In genomic region chr1:14160766-14161165, GRCh38 we compare ENCODE assay signal across 29 cellular contexts.
"Had no signal": no experiment of that assay in that cellular context is flagged by ENCODE, and none has a peak within 500 bp of the region (broad histone marks: within the 10 kb centered on the region; RNA-seq: fewer than 3 reads in every experiment).

No MANE protein-coding gene starts in this region.

- H3K27ac Mint-ChIP-seq: immature natural killer cell; mesothelial cell of epicardium; naive B cell; natural killer cell; nephron progenitor cell; neural progenitor cell; progenitor cell of endocrine pancreas; stimulated activated naive B cell treated with anti-CD40 and anti-IgM and Interleukin-4, amounts not matched to agents 10 μg/mL and 1 μg/mL and 100 μg/mL, for 72 hours had no signal

- H3K9ac ChIP-seq: neural progenitor cell had no signal

- H3K4me3 ChIP-seq: left ventricle myocardium inferior, lung, neural progenitor cell, ovary, right atrium auricular region, right lobe of liver, skin epidermis, stomach, testis, thyroid gland, transverse colon, upper lobe of right lung had no signal

- H3K27ac ChIP-seq: left ventricle myocardium inferior, neural progenitor cell, neutrophil, ovary, right atrium auricular region, right lobe of liver, skin epidermis, stomach, testis, thyroid gland, transverse colon, upper lobe of right lung had no signal

- H3K4me1 Mint-ChIP-seq: immature natural killer cell; mesothelial cell of epicardium; naive B cell; natural killer cell; nephron progenitor cell; stimulated activated naive B cell treated with anti-CD40 and anti-IgM and Interleukin-4, amounts not matched to agents 10 μg/mL and 1 μg/mL and 100 μg/mL, for 72 hours had no signal

- H3K36me3 ChIP-seq: left ventricle myocardium inferior, neural progenitor cell, neutrophil, ovary, right atrium auricular region, right lobe of liver, stomach, thyroid gland, transverse colon, upper lobe of right lung had no signal

- H3K9me3 ChIP-seq: neutrophil, ovary, right lobe of liver, testis, thyroid gland had no signal

- H3K4me1 ChIP-seq: left ventricle myocardium inferior, neural progenitor cell, right atrium auricular region, right lobe of liver, stomach, testis, thyroid gland, transverse colon had no signal

- ATAC-seq: natural killer cell; right lobe of liver; stimulated activated naive B cell treated with anti-CD40 and anti-IgM and Interleukin-4, amounts not matched to agents 10 μg/mL and 1 μg/mL and 100 μg/mL, for 72 hours; stimulated activated naive CD8-positive, alpha-beta T cell treated with anti-CD3 and anti-CD28 coated beads, Interleukin-15, Interleukin-2, amounts not matched to agents 100 U/mL and 50 U/mL, for 24 hours; upper lobe of right lung had no signal

- H2AFZ ChIP-seq: neural progenitor cell had no signal

- H3K27me3 ChIP-seq: neural progenitor cell, neutrophil, ovary, right atrium auricular region, right lobe of liver, stomach, testis, thyroid gland, transverse colon, upper lobe of right lung had no signal

- H3K4me2 ChIP-seq: neural progenitor cell had no signal

- DNase-seq: hypothalamus; immature natural killer cell; islet precursor cell; left ventricle myocardium inferior; mesendoderm; naive B cell; natural killer cell; nephron progenitor cell; ovary; right lobe of liver; stimulated activated CD4-positive, alpha-beta T cell treated with anti-CD3 and anti-CD28 coated beads, Interleukin-12 subunit alpha, Interleukin-12 subunit beta, amount 100 ng/mL, for 4 hours; stimulated activated CD4-positive, alpha-beta T cell treated with anti-CD3 and anti-CD28 coated beads, Interleukin-15, amount 100 ng/mL, for 24 hours; stimulated activated CD4-positive, alpha-beta T cell treated with anti-CD3 and anti-CD28 coated beads, Interleukin-2, amount 100 ng/mL, for 24 hours; stimulated activated CD4-positive, alpha-beta T cell treated with anti-CD3 and anti-CD28 coated beads, Interleukin-4, amount 100 ng/mL, for 1 hour; stimulated activated naive B cell treated with anti-CD40 and anti-IgM and Interleukin-4, amounts not matched to agents 10 μg/mL and 1 μg/mL and 100 μg/mL, for 72 hours; stimulated activated naive CD8-positive, alpha-beta T cell treated with anti-CD3 and anti-CD28 coated beads, Interleukin-15, Interleukin-2, amounts not matched to agents 100 U/mL and 50 U/mL, for 24 hours; stomach; testis; thyroid gland; transverse colon; upper lobe of right lung had no signal

- H3K4me3 Mint-ChIP-seq: immature natural killer cell; mesothelial cell of epicardium; naive B cell; natural killer cell; nephron progenitor cell; neural progenitor cell; stimulated activated naive B cell treated with anti-CD40 and anti-IgM and Interleukin-4, amounts not matched to agents 10 μg/mL and 1 μg/mL and 100 μg/mL, for 72 hours had no signal

- H3K36me3 Mint-ChIP-seq: mesothelial cell of epicardium; neural progenitor cell; stimulated activated naive B cell treated with anti-CD40 and anti-IgM and Interleukin-4, amounts not matched to agents 10 μg/mL and 1 μg/mL and 100 μg/mL, for 72 hours had no signal

- FAIRE-seq: urothelium cell line had no signal

- H3K27me3 Mint-ChIP-seq: progenitor cell of endocrine pancreas; stimulated activated naive B cell treated with anti-CD40 and anti-IgM and Interleukin-4, amounts not matched to agents 10 μg/mL and 1 μg/mL and 100 μg/mL, for 72 hours had no signal
